ENCODE assay signal across 8 cellular contexts in the genomic region with DNA sequence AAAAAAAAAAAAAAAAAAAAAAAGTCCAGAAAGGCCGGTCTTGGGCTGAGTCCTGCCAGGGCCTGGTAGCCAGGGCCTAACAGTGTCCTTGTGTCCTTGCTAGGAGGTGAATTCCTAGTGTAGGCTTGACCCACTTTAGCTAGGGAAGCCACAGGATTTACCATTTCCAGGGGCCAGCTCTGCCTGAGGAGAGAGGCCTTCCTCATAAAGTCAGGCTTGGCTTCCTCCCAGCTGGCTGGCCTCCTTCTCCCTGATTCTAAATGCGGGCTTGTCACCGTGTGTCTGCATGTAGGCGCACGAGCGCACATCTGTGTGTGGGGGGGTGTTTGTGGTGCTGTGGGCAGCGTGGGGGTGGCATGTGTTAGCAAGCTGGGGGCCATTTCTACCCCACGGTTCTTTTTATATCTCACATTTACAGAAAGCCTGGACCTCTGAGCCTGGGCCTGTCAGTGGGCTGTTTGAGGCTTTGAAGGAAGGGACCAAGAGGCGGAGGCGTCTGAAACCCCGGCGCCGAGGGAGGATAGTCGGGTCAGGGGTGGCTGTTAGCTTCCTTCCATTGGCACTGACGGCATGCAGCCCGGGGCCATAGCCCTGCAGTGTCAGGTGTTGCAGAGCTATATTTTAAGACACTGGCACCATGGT. TPM values are rescaled to one million over a fixed set of nuclear protein-coding genes. Genes with fewer than 3 reads are reported as not detected.
DNase-seq lines count a peak whose midpoint lies in the region; ATAC-seq and TF ChIP-seq lines count a peak whose summit lies in the region.

No MANE protein-coding gene starts in this region.

- H3K4me1 Mint-ChIP-seq in H9, result 0 out of 4 replicates have a peak, but pooled peaks cover 0 to 3% of the 10 kb centered on the region in 2 experiments
- H3K4me1 Mint-ChIP-seq in Calu3 (ENCODE audit: low read depth, unreplicated experiment), result no peaks in the 10 kb centered on the region

- no peak overlapping the region for H3K4ac ChIP-seq in H9 (ENCODE audit: low read depth, low read length)

- H3K56ac ChIP-seq in H9 (ENCODE audit: insufficient read length, low read depth, low read length), result no peak overlapping the region

- H4K91ac ChIP-seq in H9 (ENCODE audit: insufficient read length, low read depth, low read length), result no peak overlapping the region

- H3K9me3 Mint-ChIP-seq in H9 (no peaks in the 10 kb centered on the region), Calu3 (ENCODE audit: low read depth, unreplicated experiment) (no peaks in the 10 kb centered on the region)

- no peak overlapping the region for H2BK120ac ChIP-seq in H9 (ENCODE audit: low read depth, low read length, poor library complexity, severe bottlenecking)

- H2AK5ac ChIP-seq in H9 (ENCODE audit: insufficient read length, low read length), result no peak overlapping the region

- peak; percentile 70 for DNase-seq in A172 (ENCODE audit: low spot score)
- DNase-seq in H9, result no peak
- DNase-seq in activated CD4-positive, alpha-beta T cell treated with anti-CD3 and anti-CD28 coated beads, Interleukin-2, amount 50 U/mL, for 4 hours, result peak; percentile 16 to 27
- DNase-seq in fibroblast of peridontal ligament (ENCODE audit: extremely low read depth), result peak; percentile 65
- peak; percentile 73 for DNase-seq in occipital lobe (lab: John Stamatoyannopoulos, UW)
- no peak for DNase-seq in Calu3

- peak overlapping the region; percentile 49; the same call in 1 of the 2 replicates for H3K14ac ChIP-seq in H9 (ENCODE audit: insufficient read depth, low read length)

- no peak overlapping the region for H2BK12ac ChIP-seq in H9 (ENCODE audit: insufficient read length, low read depth, low read length)

- ATAC-seq in GM21381 (IDR thresholded peaks at IDR 0.05; ENCODE audit: unreplicated experiment) (no peak), HG03457 (IDR thresholded peaks at IDR 0.05; ENCODE audit: unreplicated experiment) (no peak)

- H2BK20ac ChIP-seq in H9 (ENCODE audit: low read depth, low read length, poor library complexity, severe bottlenecking), result no peak overlapping the region

- H3K27me3 ChIP-seq in H9 (ENCODE audit: insufficient read depth, low read length), result no peaks in the 10 kb centered on the region

- no peak overlapping the region for H2BK5ac ChIP-seq in H9 (ENCODE audit: insufficient read length, low read length)

- H3K23ac ChIP-seq in H9 (ENCODE audit: insufficient read length, low read depth, low read length), result no peak overlapping the region

- H3K27ac Mint-ChIP-seq in H9 (peak overlapping the region; percentile 72 to 86 (median 77); a peak in 3 of 7 replicates), Calu3 (ENCODE audit: unreplicated experiment) (no peak overlapping the region)

- no peak overlapping the region for H3T11ph ChIP-seq in H9 (ENCODE audit: low read length)

- no peak overlapping the region for H3K27ac ChIP-seq in H9 (ENCODE audit: insufficient read length, low read depth, low read length)

- no peak overlapping the region for H3K9ac ChIP-seq in H9 (ENCODE audit: extremely low read depth, insufficient read length, low read length)

- no peak overlapping the region for H3K18ac ChIP-seq in H9 (ENCODE audit: insufficient read length, low read depth, low read length)

- no peaks in the 10 kb centered on the region for H3K79me2 ChIP-seq in H9 (ENCODE audit: insufficient read depth, low read length)

- CTCF ChIA-PET in Calu3 (lab: Charles Lee), result interaction anchor here (0.7 kb wide), 2 partner anchors 17 to 501 kb away, joined by 3 to 4 read pairs; no protein-coding TSS in a partner anchor

- H2AFZ ChIP-seq in H9 (ENCODE audit: low read length), result no peak overlapping the region

- H2BK15ac ChIP-seq in H9 (ENCODE audit: low read depth, low read length), result no peak overlapping the region

- H3K27me3 Mint-ChIP-seq in H9 (ENCODE audit: low read depth) (peaks cover 2% of the 10 kb centered on the region), Calu3 (ENCODE audit: unreplicated experiment) (no peaks in the 10 kb centered on the region)

- no peaks in the 10 kb centered on the region for H3K9me3 ChIP-seq in H9 (ENCODE audit: control insufficient read depth, low read depth, low read length)

- intact Hi-C loops in Calu3 (cut with micrococcal nuclease; ENCODE audit: unreplicated experiment), result no loop called here

- H3K4me2 ChIP-seq in H9 (ENCODE audit: insufficient read depth, insufficient read length, low read length), result no peak overlapping the region

- peak overlapping the region; percentile 24 for H4K8ac ChIP-seq in H9 (replicated peaks; ENCODE audit: insufficient read length, low read depth, low read length)

- H3K4me1 ChIP-seq in H9 (ENCODE audit: insufficient read depth, low read length), result no peaks in the 10 kb centered on the region

- no TSS peak for BruUV-seq in Calu3 (replicated peaks; lab: Mats Ljungman, UMichigan)

- no peaks in the 10 kb centered on the region for H3K23me2 ChIP-seq in H9 (ENCODE audit: insufficient read length, low read depth, low read length, poor library complexity, severe bottlenecking)

- no CpG with 5 or more reads among the region's 16 CpGs for WGBS in H9 (ENCODE audit: extremely low coverage, insufficient read length, low lambda C conversion rate)

- peaks cover 0 to 4% (median 3%) of the 10 kb centered on the region in 3 experiments; a peak in 3 of 7 replicates for H3K36me3 Mint-ChIP-seq in H9 (ENCODE audit: insufficient read depth in 1 of 3, low read depth in 3 of 3)
- H3K36me3 Mint-ChIP-seq in Calu3 (ENCODE audit: insufficient read depth, unreplicated experiment), result no peaks in the 10 kb centered on the region

- H3K4me3 Mint-ChIP-seq in H9 (no peak overlapping the region), Calu3 (ENCODE audit: low read depth, unreplicated experiment) (no peak overlapping the region)

- H4K5ac ChIP-seq in H9 (ENCODE audit: insufficient read length, low read depth, low read length), result no peak overlapping the region

- TF ChIP-seq CTCF in H9 (conservative IDR thresholded peaks at IDR 0.05) (no peak), Calu3 (IDR thresholded peaks at IDR 0.05; ENCODE audit: unreplicated experiment) (no peak)

- H3K79me1 ChIP-seq in H9 (ENCODE audit: insufficient read depth, low read depth, low read length, poor library complexity, severe bottlenecking), result no peaks in the 10 kb centered on the region

- no peaks in the 10 kb centered on the region for H4K20me1 ChIP-seq in H9 (ENCODE audit: control insufficient read depth, insufficient read depth, insufficient read length)

RNA-seq across cellular contexts. Expression of a gene that starts 31.7 kb away (rescaled TPM):
- total RNA-seq in A172 (2014; rRNA removed; shearing (Covaris generic)), result 37.3 and 61.1 TPM in 2 replicates
- total RNA-seq in H9 (2021), result 160 and 165 TPM in 2 replicates
- total RNA-seq in occipital lobe, result 9.4 TPM
- total RNA-seq in Calu3 (2022), result 96.3 and 108 TPM in 2 replicates

RNA-seq across cellular contexts. Expression of a gene that starts 31.7 kb away (rescaled TPM):
- total RNA-seq in A172 (2014; rRNA removed; shearing (Covaris generic)), result 129 and 147 TPM in 2 replicates
- total RNA-seq in H9 (2021) (39.4 and 40.5 TPM in 2 replicates), occipital lobe (20.3 TPM), Calu3 (2022) (52.3 and 52.7 TPM in 2 replicates)

Comparison
In these comparisons a context has a peak if more than half of its experiments do, and no peak if none do; other contexts are left out.
1. DNase-seq: peak in A172 (single experiment), activated CD4-positive, alpha-beta T cell treated with anti-CD3 and anti-CD28 coated beads, Interleukin-2, amount 50 U/mL, for 4 hours (2 of 2), fibroblast of peridontal ligament (single experiment) and occipital lobe (single experiment); none in H9 (single experiment) and Calu3 (single experiment).